9 cellular contexts compared by ENCODE assay signal in genomic region chr15:81301385-81301784, GRCh38. TPM values are rescaled to one million over a fixed set of nuclear protein-coding genes. Genes with fewer than 3 reads are reported as not detected.
DNase-seq lines count a peak whose midpoint lies in the region; ATAC-seq and TF ChIP-seq lines count a peak whose summit lies in the region.
"Had no signal": no experiment of that assay in that cellular context is flagged by ENCODE, and none has a peak within 500 bp of the region (broad histone marks: within the 10 kb centered on the region; RNA-seq: fewer than 3 reads in every experiment).

No MANE protein-coding gene starts in this region.

- H3K4me1 Mint-ChIP-seq in activated naive CD4-positive, alpha-beta T cell treated with anti-CD3 and anti-CD28 coated beads, Interleukin-2, amount 50 U/mL, for 24 hours: peaks cover 90% of the 10 kb centered on the region
- peaks cover 52% of the 10 kb centered on the region for H3K4me1 Mint-ChIP-seq in activated naive CD8-positive, alpha-beta T cell treated with anti-CD3 and anti-CD28 coated beads, Interleukin-2, amount 10 ng/mL, durations not matched to agents 7 days and 5 days

- ATAC-seq in HG03175 (IDR thresholded peaks at IDR 0.05; ENCODE audit: unreplicated experiment): peak; percentile 21
- no peak for ATAC-seq in activated naive CD8-positive, alpha-beta T cell treated with anti-CD3 and anti-CD28 coated beads, Interleukin-2, amount 10 ng/mL, durations not matched to agents 7 days and 5 days (ENCODE audit: low read depth)

- no peaks in the 10 kb centered on the region for H3K36me3 ChIP-seq in transverse colon

- no peaks in the 10 kb centered on the region for H3K9me3 ChIP-seq in transverse colon
- H3K9me3 ChIP-seq: adrenal gland had no signal

- no peak for TF ChIP-seq POLR2A in transverse colon (IDR thresholded peaks at IDR 0.05)

- TF ChIP-seq CTCF in transverse colon (IDR thresholded peaks at IDR 0.05): no peak

- peak overlapping the region; percentile 55 to 83 (median 71) for H3K27ac ChIP-seq in transverse colon

- peak overlapping the region; percentile 88 for H3K27ac Mint-ChIP-seq in activated naive CD4-positive, alpha-beta T cell treated with anti-CD3 and anti-CD28 coated beads, Interleukin-2, amount 50 U/mL, for 24 hours
- H3K27ac Mint-ChIP-seq in activated naive CD8-positive, alpha-beta T cell treated with anti-CD3 and anti-CD28 coated beads, Interleukin-2, amount 10 ng/mL, durations not matched to agents 7 days and 5 days: peak overlapping the region; percentile 98

- H3K4me3 ChIP-seq in transverse colon: peak overlapping the region in 1 of 4 donors; percentile 39
- H3K4me3 ChIP-seq: adrenal gland had no signal

- no peak for DNase-seq in activated naive CD4-positive, alpha-beta T cell treated with Interleukin-2 at 50 U/mL for 16 hours
- no peak for DNase-seq in activated naive CD8-positive, alpha-beta T cell treated with anti-CD3 and anti-CD28 coated beads, Interleukin-2, amount 10 ng/mL, durations not matched to agents 7 days and 5 days
- peak; percentile 4 for DNase-seq in transverse colon
- DNase-seq in AG20443 (ENCODE audit: low spot score): no peak
- DNase-seq in stimulated activated naive CD4-positive, alpha-beta T cell (lab: John Stamatoyannopoulos, UW): no peak
- no peak for DNase-seq in SW 1271 (lab: John Stamatoyannopoulos, UW)

- WGBS in transverse colon (ENCODE audit: low coverage in 1 of 2), 2 donors: 82% methylated on average over 4 of the region's 4 CpGs; no CpG with 5 or more reads in 1 of the 2 donors

- peak overlapping the region; percentile 95 for H3K4me3 Mint-ChIP-seq in activated naive CD4-positive, alpha-beta T cell treated with anti-CD3 and anti-CD28 coated beads, Interleukin-2, amount 50 U/mL, for 24 hours
- H3K4me3 Mint-ChIP-seq in activated naive CD8-positive, alpha-beta T cell treated with anti-CD3 and anti-CD28 coated beads, Interleukin-2, amount 10 ng/mL, durations not matched to agents 7 days and 5 days: peak overlapping the region; percentile 100

- POLR2A ChIA-PET in activated naive CD8-positive, alpha-beta T cell treated with anti-CD3 and anti-CD28 coated beads, Interleukin-2, amount 10 ng/mL, durations not matched to agents 7 days and 5 days (lab: Charles Lee): interaction anchor here (0.7 to 8.3 kb wide), 13 partner anchors 8 to 300 kb away, joined by 3 to 88 read pairs (median 10); partner anchors contain the start of genes STARD5 and TLNRD1

- TF ChIP-seq EP300 in transverse colon (IDR thresholded peaks at IDR 0.05; ENCODE audit: low read depth): no peak

- H3K4me1 ChIP-seq in transverse colon: peaks cover 0 to 16% (median 0%) of the 10 kb centered on the region in 4 donors

- H3K9me3 Mint-ChIP-seq in activated naive CD4-positive, alpha-beta T cell treated with anti-CD3 and anti-CD28 coated beads, Interleukin-2, amount 50 U/mL, for 24 hours: no peaks in the 10 kb centered on the region
- H3K9me3 Mint-ChIP-seq in activated naive CD8-positive, alpha-beta T cell treated with anti-CD3 and anti-CD28 coated beads, Interleukin-2, amount 10 ng/mL, durations not matched to agents 7 days and 5 days: no peaks in the 10 kb centered on the region

- in situ Hi-C loops in transverse colon (cut with MboI; ENCODE audit: low pct_ligation_motif_present in 1 of 4, low pct_unique_long_range_greater_than_20kb in 1 of 4, low sequenced_read_pairs in 3 of 4): no loop called here

- no peaks in the 10 kb centered on the region for H3K27me3 Mint-ChIP-seq in activated naive CD4-positive, alpha-beta T cell treated with anti-CD3 and anti-CD28 coated beads, Interleukin-2, amount 50 U/mL, for 24 hours
- H3K27me3 Mint-ChIP-seq in activated naive CD8-positive, alpha-beta T cell treated with anti-CD3 and anti-CD28 coated beads, Interleukin-2, amount 10 ng/mL, durations not matched to agents 7 days and 5 days: no peaks in the 10 kb centered on the region

- intact Hi-C loops in transverse colon (cut with DNase I; ENCODE audit: low total_unique reads): no loop called here

- H3K27me3 ChIP-seq in transverse colon: no peaks in the 10 kb centered on the region

- peaks cover 36% of the 10 kb centered on the region for H3K36me3 Mint-ChIP-seq in activated naive CD4-positive, alpha-beta T cell treated with anti-CD3 and anti-CD28 coated beads, Interleukin-2, amount 50 U/mL, for 24 hours
- H3K36me3 Mint-ChIP-seq in activated naive CD8-positive, alpha-beta T cell treated with anti-CD3 and anti-CD28 coated beads, Interleukin-2, amount 10 ng/mL, durations not matched to agents 7 days and 5 days: peaks cover 89% of the 10 kb centered on the region

RNA-seq across cellular contexts. Expression of gene STARD5, which starts 22.6 kb away (rescaled TPM):
- total RNA-seq in activated naive CD8-positive, alpha-beta T cell treated with anti-CD3 and anti-CD28 coated beads, Interleukin-2, amount 10 ng/mL, durations not matched to agents 7 days and 5 days: 1 to 10 TPM; 5.4 to 7.2 TPM
- 10 to 100 TPM; 11.2 to 54.5 (median 41.3) TPM for total RNA-seq in transverse colon
